22 cellular contexts compared by ENCODE assay signal in genomic region chr10:33758299-33758698, GRCh38.
A peak's percentile ranks its signal among the peaks of the same experiment; 100 is the strongest.
DNase-seq lines count a peak whose midpoint lies in the region; ATAC-seq, FAIRE-seq and TF ChIP-seq lines count a peak whose summit lies in the region.
"Had no signal": no experiment of that assay in that cellular context is flagged by ENCODE, and none has a peak within 500 bp of the region (broad histone marks: within the 10 kb centered on the region; RNA-seq: fewer than 3 reads in every experiment).

No MANE protein-coding gene starts in this region.

- TF ChIP-seq CTCF in SK-N-SH (IDR thresholded peaks at IDR 0.05), result no peak
- no peak for TF ChIP-seq CTCF in HEK293 (tag by site-specific recombination; IDR thresholded peaks at IDR 0.05)
- no peak for TF ChIP-seq CTCF in GM12878 (IDR thresholded peaks at IDR 0.05 in 2 of 3, conservative IDR thresholded peaks at IDR 0.05 in 1 of 3; ENCODE audit: control insufficient read depth in 2 of 3, extremely low read depth in 1 of 3, insufficient read depth in 1 of 3, low read depth in 3 of 3, low read length in 3 of 3)

- H2AFZ ChIP-seq in SK-N-SH (ENCODE audit: low read depth) (no peak overlapping the region), GM12878 (ENCODE audit: control insufficient read depth, low read depth, low read length) (no peak overlapping the region)
- H2AFZ ChIP-seq: GM23248 had no signal

- intact Hi-C loops in GM12878 (cut with micrococcal nuclease; ENCODE audit: unreplicated experiment), result no loop called here

- DNase-seq in SK-N-SH, result no peak
- DNase-seq in GM12878 (ENCODE audit: low read depth, low spot score), result no peak
- no peak for DNase-seq in stimulated activated effector memory CD8-positive, alpha-beta T cell treated with anti-CD3 and anti-CD28 coated beads, Interleukin-12 subunit alpha, Interleukin-12 subunit beta, amount 100 ng/mL, for 72 hours (ENCODE audit: low spot score in 2 of 2)
- no peak for DNase-seq in amygdala (lab: John Stamatoyannopoulos, UW)
- DNase-seq: 8988T; ACHN; C1 segment of cervical spinal cord; Calu3; CD4-positive, alpha-beta memory T cell; COR-L47; DMS53; DMS79 treated with DMSO at 0.1 percent for 48 hours; GF-D8; GM23248; H9; HFFc6 had no signal

- H3K36me3 Mint-ChIP-seq in stimulated activated effector memory CD8-positive, alpha-beta T cell treated with anti-CD3 and anti-CD28 coated beads, Interleukin-12 subunit alpha, Interleukin-12 subunit beta, amount 100 ng/mL, for 72 hours, result no peaks in the 10 kb centered on the region

- RAD21 ChIA-PET in GM12878 (lab: Charles Lee; ENCODE audit: unreplicated experiment), result interaction anchor here (0.6 to 4.1 kb wide), 9 partner anchors 10 to 425 kb away, joined by 3 to 18 read pairs (median 4); no protein-coding TSS in a partner anchor

- CTCF ChIA-PET in SK-N-SH (lab: Yijun Ruan, JAX), result no interaction called here
- CTCF ChIA-PET in HEK293 (lab: Yijun Ruan, JAX), result interaction anchor here (0.6 kb wide), 3 partner anchors 9 to 188 kb away, joined by 3 to 4 read pairs (median 3); no protein-coding TSS in a partner anchor
- CTCF ChIA-PET in GM12878 (lab: Yijun Ruan, JAX), result interaction anchor here (0.8 to 1.5 kb wide), 4 partner anchors 9 to 15 kb away, joined by 3 to 5 read pairs (median 4); no protein-coding TSS in a partner anchor

- no peak overlapping the region for H3K4me3 ChIP-seq in SK-N-SH (ENCODE audit: low read depth in 2 of 2, low read length in 1 of 2)
- no peak overlapping the region for H3K4me3 ChIP-seq in HEK293 (ENCODE audit: low read depth, low read length)
- H3K4me3 ChIP-seq in GM12878, result no peak overlapping the region
- H3K4me3 ChIP-seq: A549, GM23248 had no signal

- TF ChIP-seq EP300 in SK-N-SH (IDR thresholded peaks at IDR 0.05; ENCODE audit: borderline replicate concordance in 1 of 2, low read depth in 1 of 2, low read length in 1 of 2) (no peak), GM12878 (IDR thresholded peaks at IDR 0.05; ENCODE audit: borderline replicate concordance in 1 of 2, control insufficient read depth in 1 of 2, low read depth in 2 of 2, low read length in 2 of 2) (no peak)

- 69% methylated on average over 3 of the region's 3 CpGs for WGBS in SK-N-SH (ENCODE audit: low lambda C conversion rate)
- WGBS in GM12878 (ENCODE audit: insufficient coverage, insufficient replicate concordance, low lambda C conversion rate, missing lambda C conversion rate), result 56% methylated on average over 3 of the region's 3 CpGs

- H3K4me2 ChIP-seq in SK-N-SH (no peak overlapping the region), GM12878 (ENCODE audit: control insufficient read depth, insufficient read depth) (no peak overlapping the region)
- H3K4me2 ChIP-seq: A549 had no signal

- no peak for TF ChIP-seq POLR2A in GM12878 (IDR thresholded peaks at IDR 0.05; ENCODE audit: low read depth, low read length)

- POLR2A ChIA-PET in SK-N-SH (lab: Yijun Ruan, JAX) (no interaction called here), HEK293 (lab: Yijun Ruan, JAX) (no interaction called here), GM12878 (lab: Charles Lee) (interaction anchor here (0.5 to 1.4 kb wide), 4 partner anchors 14 to 46 kb away, joined by 3 to 4 read pairs (median 4); no protein-coding TSS in a partner anchor)

- H3K9me2 ChIP-seq in SK-N-SH, result no peaks in the 10 kb centered on the region

- H3F3A ChIP-seq in SK-N-SH (replicated peaks; ENCODE audit: insufficient read depth), result no peaks in the 10 kb centered on the region

- BruUV-seq in GM12878 (replicated peaks; lab: Mats Ljungman, UMichigan), result no TSS peak

- H3K27me3 ChIP-seq in SK-N-SH (ENCODE audit: insufficient read depth), result no peaks in the 10 kb centered on the region
- H3K27me3 ChIP-seq in GM12878 (replicated peaks in 1 of 2; ENCODE audit: control insufficient read depth in 2 of 2, insufficient read depth in 2 of 2, low read length in 1 of 2), result no peaks in the 10 kb centered on the region

- H3K4me1 ChIP-seq in SK-N-SH (ENCODE audit: control insufficient read depth in 1 of 2, insufficient read depth in 2 of 2, low read depth in 1 of 2, low read length in 1 of 2) (peaks cover 0 to 8% of the 10 kb centered on the region in 2 experiments; a peak in 2 of 4 replicates), HEK293 (ENCODE audit: control insufficient read depth, insufficient read depth, low read length) (no peaks in the 10 kb centered on the region), GM12878 (ENCODE audit: control insufficient read depth, insufficient read depth, low read length) (no peaks in the 10 kb centered on the region)
- H3K4me1 ChIP-seq: A549 had no signal

- H3K79me2 ChIP-seq in SK-N-SH (ENCODE audit: insufficient read depth), result no peaks in the 10 kb centered on the region
- H3K79me2 ChIP-seq in GM12878 (ENCODE audit: control insufficient read depth, insufficient read depth, low read length), result no peaks in the 10 kb centered on the region

- no peak overlapping the region for H3K27ac ChIP-seq in SK-N-SH (ENCODE audit: low read depth in 2 of 2, low read length in 1 of 2)
- H3K27ac ChIP-seq in HEK293 (ENCODE audit: extremely low read depth, low read depth, low read length), result no peak overlapping the region
- no peak overlapping the region for H3K27ac ChIP-seq in GM12878 (ENCODE audit: control insufficient read depth, insufficient read depth)
- H3K27ac ChIP-seq: A549, GM23248 had no signal

- ATAC-seq in SK-N-SH treated with all-trans-retinoic acid at 6 μM for 48 hours (no peak), GM12878 (no peak), GM21576 (IDR thresholded peaks at IDR 0.05; ENCODE audit: unreplicated experiment) (no peak)
- no peak for ATAC-seq in stimulated activated effector memory CD8-positive, alpha-beta T cell treated with anti-CD3 and anti-CD28 coated beads, Interleukin-12 subunit alpha, Interleukin-12 subunit beta, amount 100 ng/mL, for 72 hours
- ATAC-seq: A549, HCT116 had no signal

- no peaks in the 10 kb centered on the region for H3K36me3 ChIP-seq in SK-N-SH (replicated peaks in 1 of 2; ENCODE audit: control insufficient read depth in 1 of 2, insufficient read depth in 2 of 2, low read length in 1 of 2)
- H3K36me3 ChIP-seq in HEK293 (ENCODE audit: control insufficient read depth in 2 of 2, insufficient read depth in 1 of 2, low read length in 2 of 2), result no peaks in the 10 kb centered on the region
- H3K36me3 ChIP-seq in GM12878 (ENCODE audit: control insufficient read depth in 2 of 2, insufficient read depth in 2 of 2, low read length in 1 of 2), result no peaks in the 10 kb centered on the region

- no peak overlapping the region for H3K9ac ChIP-seq in SK-N-SH
- no peak overlapping the region for H3K9ac ChIP-seq in GM12878 (ENCODE audit: control insufficient read depth, insufficient read depth, low read length)
- H3K9ac ChIP-seq: GM23248 had no signal

- peaks cover 3% of the 10 kb centered on the region for H3K9me3 Mint-ChIP-seq in stimulated activated effector memory CD8-positive, alpha-beta T cell treated with anti-CD3 and anti-CD28 coated beads, Interleukin-12 subunit alpha, Interleukin-12 subunit beta, amount 100 ng/mL, for 72 hours
- H3K9me3 Mint-ChIP-seq: HFFc6 had no signal

- SMC1A ChIA-PET in GM12878 (lab: Charles Lee; ENCODE audit: uncharacterized antibody, unreplicated experiment), result interaction anchor here (1.2 to 6.6 kb wide), 9 partner anchors 10 to 563 kb away, joined by 3 to 84 read pairs (median 5); no protein-coding TSS in a partner anchor

- FAIRE-seq in GM12878 (lab: Jason Lieb, UNC), result no peak
- FAIRE-seq: A549, GM12892 had no signal

- in situ Hi-C loops in GM12878 (cut with MboI), result no loop called here

- H3K4me3 Mint-ChIP-seq in stimulated activated effector memory CD8-positive, alpha-beta T cell treated with anti-CD3 and anti-CD28 coated beads, Interleukin-12 subunit alpha, Interleukin-12 subunit beta, amount 100 ng/mL, for 72 hours, result no peak overlapping the region
- H3K4me3 Mint-ChIP-seq: CD4-positive, alpha-beta memory T cell; H9; HFFc6 had no signal

- TF ChIP-seq RAD21 in SK-N-SH (IDR thresholded peaks at IDR 0.05; ENCODE audit: low read length) (no peak), GM12878 (IDR thresholded peaks at IDR 0.05; ENCODE audit: insufficient read depth, low read depth, low read length) (no peak)

- H3K9me3 ChIP-seq in SK-N-SH (no peaks in the 10 kb centered on the region), HEK293 (ENCODE audit: control insufficient read depth, insufficient read depth, low read depth, low read length) (no peaks in the 10 kb centered on the region), GM12878 (replicated peaks; ENCODE audit: control insufficient read depth, insufficient read depth, low read length) (no peaks in the 10 kb centered on the region; the same call in 2 of the 3 replicates)

- H4K20me1 ChIP-seq in SK-N-SH (ENCODE audit: insufficient read depth), result no peaks in the 10 kb centered on the region
- no peaks in the 10 kb centered on the region for H4K20me1 ChIP-seq in GM12878 (ENCODE audit: control insufficient read depth, insufficient read depth)

- H3K4me1 Mint-ChIP-seq in stimulated activated effector memory CD8-positive, alpha-beta T cell treated with anti-CD3 and anti-CD28 coated beads, Interleukin-12 subunit alpha, Interleukin-12 subunit beta, amount 100 ng/mL, for 72 hours, result no peaks in the 10 kb centered on the region
- H3K4me1 Mint-ChIP-seq: CD4-positive, alpha-beta memory T cell; H9 had no signal

- no peak overlapping the region for H3K27ac Mint-ChIP-seq in stimulated activated effector memory CD8-positive, alpha-beta T cell treated with anti-CD3 and anti-CD28 coated beads, Interleukin-12 subunit alpha, Interleukin-12 subunit beta, amount 100 ng/mL, for 72 hours
- H3K27ac Mint-ChIP-seq: CD4-positive, alpha-beta memory T cell; H9; HFFc6 had no signal

TF ChIP-seq in SK-N-SH, 30 proteins besides CTCF, POLR2A, EP300 and RAD21:
- TF ChIP-seq CHD2 (IDR thresholded peaks at IDR 0.05; ENCODE audit: low read length, partially characterized antibody) (no peak), NFIC (IDR thresholded peaks at IDR 0.05; ENCODE audit: borderline replicate concordance) (peak; percentile 4; the same call in 1 of the 2 replicates)

TF ChIP-seq in SK-N-SH treated with all-trans-retinoic acid at 6 μM for 48 hours, 23 proteins besides CTCF, POLR2A, EP300 and RAD21 (continues in another document):
- TF ChIP-seq CSDC2 (CRISPR knock-in tag; IDR thresholded peaks at IDR 0.05), result no peak

TF ChIP-seq in GM12878, 131 proteins besides CTCF, POLR2A, EP300 and RAD21:
- TF ChIP-seq SMAD1 (IDR thresholded peaks at IDR 0.05; ENCODE audit: low read depth, partially characterized antibody) (peak; percentile 95), CEBPB (IDR thresholded peaks at IDR 0.05; ENCODE audit: borderline replicate concordance in 1 of 2, low read depth in 2 of 2, low read length in 2 of 2) (no peak)
TF ChIP-seq in GM12878: peak in this region for 1.
